In the genomic region with DNA sequence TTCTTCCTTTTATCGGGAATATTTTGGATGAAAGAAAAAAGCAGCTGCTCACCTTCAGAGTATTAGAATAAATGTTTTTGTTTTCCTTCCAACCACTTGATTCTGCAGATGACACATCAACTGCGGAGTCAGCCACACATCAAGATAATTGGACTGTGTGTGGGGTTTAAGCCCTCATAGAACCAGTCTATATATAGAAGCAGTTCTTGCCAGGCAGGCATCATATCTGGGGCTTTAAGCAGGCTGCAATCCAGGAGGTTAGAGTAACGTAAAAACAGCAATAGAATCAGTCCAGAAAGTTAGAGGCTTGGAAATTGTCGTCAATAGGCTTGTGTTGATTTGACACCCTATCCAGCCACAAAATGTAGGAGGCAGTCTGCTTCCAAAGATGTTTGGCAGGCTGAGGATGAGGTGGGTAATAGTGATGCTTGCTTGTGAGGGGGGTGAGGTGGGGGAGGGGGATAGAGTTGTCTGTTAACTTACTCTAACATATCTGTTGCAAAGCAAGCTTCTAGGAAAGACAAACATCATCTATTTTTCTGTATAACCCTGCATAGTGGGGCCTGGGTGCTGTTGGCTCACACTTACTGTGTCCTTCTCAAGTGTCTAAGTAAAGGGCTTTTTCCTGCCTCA, we compare ENCODE assay signal across 15 cellular contexts.
A peak's percentile ranks its signal among the peaks of the same experiment; 100 is the strongest.
DNase-seq lines count a peak whose midpoint lies in the region; ATAC-seq and TF ChIP-seq lines count a peak whose summit lies in the region.
"Had no signal": no experiment of that assay in that cellular context is flagged by ENCODE, and none has a peak within 500 bp of the region (broad histone marks: within the 10 kb centered on the region; RNA-seq: fewer than 3 reads in every experiment).

No MANE protein-coding gene starts in this region.

- no peak for TF ChIP-seq POLR2A in suprapubic skin (IDR thresholded peaks at IDR 0.05)

- TF ChIP-seq EP300 in suprapubic skin (IDR thresholded peaks at IDR 0.05) = no peak

- peaks cover 12% of the 10 kb centered on the region for H3F3A ChIP-seq in GM23338 (replicated peaks; ENCODE audit: low read depth)

- TF ChIP-seq CTCF in GM23338 (conservative IDR thresholded peaks at IDR 0.05; ENCODE audit: low read depth in 2 of 2) = no peak
- TF ChIP-seq CTCF in progenitor cell of endocrine pancreas (IDR thresholded peaks at IDR 0.05; ENCODE audit: unreplicated experiment) = no peak
- TF ChIP-seq CTCF in suprapubic skin (IDR thresholded peaks at IDR 0.05) = no peak

- no peaks in the 10 kb centered on the region for H3K9me3 ChIP-seq in suprapubic skin
- H3K9me3 ChIP-seq: testis had no signal

- H3K27me3 Mint-ChIP-seq in GM23338 (ENCODE audit: insufficient read depth, low read depth, poor library complexity) (peaks cover 7% of the 10 kb centered on the region), progenitor cell of endocrine pancreas (peaks cover under 1% of the 10 kb centered on the region)
- no peaks in the 10 kb centered on the region for H3K27me3 Mint-ChIP-seq in effector memory CD8-positive, alpha-beta T cell
- H3K27me3 Mint-ChIP-seq: IgD-negative memory B cell had no signal

- H3K27me3 ChIP-seq in GM23338 (ENCODE audit: insufficient read depth) = no peaks in the 10 kb centered on the region
- no peaks in the 10 kb centered on the region for H3K27me3 ChIP-seq in suprapubic skin
- H3K27me3 ChIP-seq: testis had no signal

- peaks cover 37% of the 10 kb centered on the region for H3K4me1 ChIP-seq in GM23338 (ENCODE audit: insufficient read depth)
- peaks cover 3% of the 10 kb centered on the region for H3K4me1 ChIP-seq in suprapubic skin

- H3K79me2 ChIP-seq in GM23338 (replicated peaks; ENCODE audit: insufficient read depth) = peaks cover 6% of the 10 kb centered on the region

- DNase-seq in GM23338 (ENCODE audit: low spot score) = no peak
- peak; percentile 64 for DNase-seq in NCI-H510A (lab: John Stamatoyannopoulos, UW)
- DNase-seq in effector memory CD8-positive, alpha-beta T cell = no peak
- no peak for DNase-seq in progenitor cell of endocrine pancreas (ENCODE audit: low spot score, unreplicated experiment)
- no peak for DNase-seq in mucosa of gallbladder (ENCODE audit: low spot score)
- DNase-seq in suprapubic skin (ENCODE audit: low spot score in 2 of 2) = no peak
- DNase-seq: amniotic stem cell; effector CD4-positive, alpha-beta T cell; left cardiac atrium; NCI-H187; testis had no signal

- no peaks in the 10 kb centered on the region for H3K9me2 ChIP-seq in GM23338 (ENCODE audit: insufficient read depth)

- no peak overlapping the region for H2AFZ ChIP-seq in GM23338

- H3K27ac Mint-ChIP-seq in GM23338 (no peak overlapping the region), progenitor cell of endocrine pancreas (peak overlapping the region; percentile 13)
- H3K27ac Mint-ChIP-seq in effector memory CD8-positive, alpha-beta T cell = peak overlapping the region; percentile 3 to 60
- H3K27ac Mint-ChIP-seq: IgD-negative memory B cell had no signal

- H3K4me3 ChIP-seq in GM23338 (no peak overlapping the region), suprapubic skin (no peak overlapping the region)
- H3K4me3 ChIP-seq: testis had no signal

- ATAC-seq in GM23338 (no peak), HG03457 (IDR thresholded peaks at IDR 0.05; ENCODE audit: unreplicated experiment) (no peak), HG03025 (IDR thresholded peaks at IDR 0.05; ENCODE audit: low FRiP score, unreplicated experiment) (no peak)
- no peak for ATAC-seq in effector memory CD8-positive, alpha-beta T cell (replicated peaks)

- H3K4me2 ChIP-seq in GM23338 = peak overlapping the region; percentile 65; the same call in 1 of the 2 replicates

- no peaks in the 10 kb centered on the region for H3K9me3 Mint-ChIP-seq in GM23338
- no peaks in the 10 kb centered on the region for H3K9me3 Mint-ChIP-seq in effector memory CD8-positive, alpha-beta T cell
- no peaks in the 10 kb centered on the region for H3K9me3 Mint-ChIP-seq in progenitor cell of endocrine pancreas (ENCODE audit: low read depth)
- H3K9me3 Mint-ChIP-seq: neural crest cell had no signal

- H3K36me3 Mint-ChIP-seq in GM23338 (ENCODE audit: low read depth) (0 out of 3 replicates have a peak, but pooled peaks cover 4% of the 10 kb centered on the region), progenitor cell of endocrine pancreas (ENCODE audit: insufficient read depth) (peaks cover 5% of the 10 kb centered on the region)
- H3K36me3 Mint-ChIP-seq in effector memory CD8-positive, alpha-beta T cell (ENCODE audit: insufficient read depth) = peaks cover 45% of the 10 kb centered on the region

- H3K36me3 ChIP-seq in GM23338 (ENCODE audit: insufficient read depth) (no peaks in the 10 kb centered on the region; the same call in 1 of the 2 replicates), suprapubic skin (peaks cover 30% of the 10 kb centered on the region)

- WGBS in suprapubic skin = 86% methylated on average over 4 of the region's 4 CpGs

- no peak overlapping the region for H3K27ac ChIP-seq in GM23338 (ENCODE audit: low read depth)
- H3K27ac ChIP-seq in suprapubic skin = no peak overlapping the region
- H3K27ac ChIP-seq: testis had no signal

- peaks cover 11% of the 10 kb centered on the region for H4K20me1 ChIP-seq in GM23338 (replicated peaks; ENCODE audit: insufficient read depth)

- H3K4me3 Mint-ChIP-seq in GM23338 (no peak overlapping the region), progenitor cell of endocrine pancreas (ENCODE audit: low read depth) (no peak overlapping the region)
- H3K4me3 Mint-ChIP-seq in effector memory CD8-positive, alpha-beta T cell = peak overlapping the region in 1 of 2 donors; percentile 15
- H3K4me3 Mint-ChIP-seq: IgD-negative memory B cell, neural crest cell had no signal

- H3K4me1 Mint-ChIP-seq in GM23338 (peaks cover 40% of the 10 kb centered on the region), progenitor cell of endocrine pancreas (ENCODE audit: low read depth) (peaks cover 43% of the 10 kb centered on the region)
- peaks cover 23 to 30% of the 10 kb centered on the region in 2 donors for H3K4me1 Mint-ChIP-seq in effector memory CD8-positive, alpha-beta T cell (ENCODE audit: low read depth in 2 of 2)

TF ChIP-seq in GM23338, 12 proteins besides CTCF, POLR2A, EP300 and RAD21 (continues in another document):
- TF ChIP-seq JUNB (IDR thresholded peaks at IDR 0.05; ENCODE audit: unreplicated experiment) = no peak
- no peak for TF ChIP-seq CREB1 (CRISPR knock-in tag; IDR thresholded peaks at IDR 0.05; ENCODE audit: low read depth)
- TF ChIP-seq ZNF331 (CRISPR knock-in tag; IDR thresholded peaks at IDR 0.05; ENCODE audit: low read depth) = no peak
- TF ChIP-seq, protein P1, sequence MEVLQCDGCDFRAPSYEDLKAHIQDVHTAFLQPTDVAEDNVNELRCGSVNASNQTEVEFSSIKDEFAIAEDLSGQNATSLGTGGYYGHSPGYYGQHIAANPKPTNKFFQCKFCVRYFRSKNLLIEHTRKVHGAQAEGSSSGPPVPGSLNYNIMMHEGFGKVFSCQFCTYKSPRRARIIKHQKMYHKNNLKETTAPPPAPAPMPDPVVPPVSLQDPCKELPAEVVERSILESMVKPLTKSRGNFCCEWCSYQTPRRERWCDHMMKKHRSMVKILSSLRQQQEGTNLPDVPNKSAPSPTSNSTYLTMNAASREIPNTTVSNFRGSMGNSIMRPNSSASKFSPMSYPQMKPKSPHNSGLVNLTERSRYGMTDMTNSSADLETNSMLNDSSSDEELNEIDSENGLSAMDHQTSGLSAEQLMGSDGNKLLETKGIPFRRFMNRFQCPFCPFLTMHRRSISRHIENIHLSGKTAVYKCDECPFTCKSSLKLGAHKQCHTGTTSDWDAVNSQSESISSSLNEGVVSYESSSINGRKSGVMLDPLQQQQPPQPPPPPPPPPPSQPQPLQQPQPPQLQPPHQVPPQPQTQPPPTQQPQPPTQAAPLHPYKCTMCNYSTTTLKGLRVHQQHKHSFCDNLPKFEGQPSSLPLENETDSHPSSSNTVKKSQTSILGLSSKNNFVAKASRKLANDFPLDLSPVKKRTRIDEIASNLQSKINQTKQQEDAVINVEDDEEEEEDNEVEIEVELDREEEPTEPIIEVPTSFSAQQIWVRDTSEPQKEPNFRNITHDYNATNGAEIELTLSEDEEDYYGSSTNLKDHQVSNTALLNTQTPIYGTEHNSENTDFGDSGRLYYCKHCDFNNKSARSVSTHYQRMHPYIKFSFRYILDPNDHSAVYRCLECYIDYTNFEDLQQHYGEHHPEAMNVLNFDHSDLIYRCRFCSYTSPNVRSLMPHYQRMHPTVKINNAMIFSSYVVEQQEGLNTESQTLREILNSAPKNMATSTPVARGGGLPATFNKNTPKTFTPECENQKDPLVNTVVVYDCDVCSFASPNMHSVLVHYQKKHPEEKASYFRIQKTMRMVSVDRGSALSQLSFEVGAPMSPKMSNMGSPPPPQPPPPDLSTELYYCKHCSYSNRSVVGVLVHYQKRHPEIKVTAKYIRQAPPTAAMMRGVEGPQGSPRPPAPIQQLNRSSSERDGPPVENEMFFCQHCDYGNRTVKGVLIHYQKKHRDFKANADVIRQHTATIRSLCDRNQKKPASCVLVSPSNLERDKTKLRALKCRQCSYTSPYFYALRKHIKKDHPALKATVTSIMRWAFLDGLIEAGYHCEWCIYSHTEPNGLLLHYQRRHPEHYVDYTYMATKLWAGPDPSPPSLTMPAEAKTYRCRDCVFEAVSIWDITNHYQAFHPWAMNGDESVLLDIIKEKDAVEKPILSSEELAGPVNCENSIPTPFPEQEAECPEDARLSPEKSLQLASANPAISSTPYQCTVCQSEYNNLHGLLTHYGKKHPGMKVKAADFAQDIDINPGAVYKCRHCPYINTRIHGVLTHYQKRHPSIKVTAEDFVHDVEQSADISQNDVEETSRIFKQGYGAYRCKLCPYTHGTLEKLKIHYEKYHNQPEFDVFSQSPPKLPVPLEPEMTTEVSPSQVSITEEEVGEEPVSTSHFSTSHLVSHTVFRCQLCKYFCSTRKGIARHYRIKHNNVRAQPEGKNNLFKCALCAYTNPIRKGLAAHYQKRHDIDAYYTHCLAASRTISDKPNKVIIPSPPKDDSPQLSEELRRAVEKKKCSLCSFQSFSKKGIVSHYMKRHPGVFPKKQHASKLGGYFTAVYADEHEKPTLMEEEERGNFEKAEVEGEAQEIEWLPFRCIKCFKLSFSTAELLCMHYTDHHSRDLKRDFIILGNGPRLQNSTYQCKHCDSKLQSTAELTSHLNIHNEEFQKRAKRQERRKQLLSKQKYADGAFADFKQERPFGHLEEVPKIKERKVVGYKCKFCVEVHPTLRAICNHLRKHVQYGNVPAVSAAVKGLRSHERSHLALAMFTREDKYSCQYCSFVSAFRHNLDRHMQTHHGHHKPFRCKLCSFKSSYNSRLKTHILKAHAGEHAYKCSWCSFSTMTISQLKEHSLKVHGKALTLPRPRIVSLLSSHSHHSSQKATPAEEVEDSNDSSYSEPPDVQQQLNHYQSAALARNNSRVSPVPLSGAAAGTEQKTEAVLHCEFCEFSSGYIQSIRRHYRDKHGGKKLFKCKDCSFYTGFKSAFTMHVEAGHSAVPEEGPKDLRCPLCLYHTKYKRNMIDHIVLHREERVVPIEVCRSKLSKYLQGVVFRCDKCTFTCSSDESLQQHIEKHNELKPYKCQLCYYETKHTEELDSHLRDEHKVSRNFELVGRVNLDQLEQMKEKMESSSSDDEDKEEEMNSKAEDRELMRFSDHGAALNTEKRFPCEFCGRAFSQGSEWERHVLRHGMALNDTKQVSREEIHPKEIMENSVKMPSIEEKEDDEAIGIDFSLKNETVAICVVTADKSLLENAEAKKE (CRISPR knock-in tag; IDR thresholded peaks at IDR 0.05) = no peak
- TF ChIP-seq STAT1 (IDR thresholded peaks at IDR 0.05; ENCODE audit: unreplicated experiment) = no peak
- TF ChIP-seq EZH2phosphoT487 (IDR thresholded peaks at IDR 0.05; ENCODE audit: unreplicated experiment) = no peak
